ENCODE assay signal across 1 cellular context in the genomic region with DNA sequence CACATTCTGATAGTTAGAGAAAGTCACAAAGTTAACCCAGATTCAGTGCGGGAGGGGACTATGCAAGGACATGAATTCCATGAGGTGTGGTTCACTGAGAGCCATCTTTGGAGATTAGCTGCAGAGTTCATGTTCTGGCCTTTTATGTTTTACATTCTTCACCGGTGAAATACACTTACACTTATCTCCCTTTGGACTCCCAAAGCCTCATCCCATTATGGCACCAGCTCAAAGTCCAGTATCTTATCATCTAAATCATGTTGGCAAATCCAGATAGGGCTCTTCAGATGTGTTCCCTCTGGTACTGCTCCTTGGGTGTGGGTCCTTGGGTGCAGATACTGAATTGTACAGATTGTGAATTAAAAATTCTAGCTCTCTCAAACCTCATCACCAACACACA.
TF ChIP-seq lines count a peak whose summit lies in the region.

No MANE protein-coding gene starts in this region.

TF ChIP-seq in GM23338, 12 proteins besides CTCF, POLR2A, EP300 and RAD21 (continued from another document):
- no peak for TF ChIP-seq ZNF462 (CRISPR knock-in tag; IDR thresholded peaks at IDR 0.05)
- TF ChIP-seq NANOG (IDR thresholded peaks at IDR 0.05; ENCODE audit: borderline replicate concordance) = no peak
- TF ChIP-seq ZNF331 (CRISPR knock-in tag; IDR thresholded peaks at IDR 0.05; ENCODE audit: low read depth) = no peak
- TF ChIP-seq ZNF114 (CRISPR knock-in tag; IDR thresholded peaks at IDR 0.05) = no peak
- TF ChIP-seq JUNB (IDR thresholded peaks at IDR 0.05; ENCODE audit: unreplicated experiment) = no peak
- TF ChIP-seq EZH2phosphoT487 (IDR thresholded peaks at IDR 0.05; ENCODE audit: unreplicated experiment) = no peak
- no peak for TF ChIP-seq ETS1 (IDR thresholded peaks at IDR 0.05)
- TF ChIP-seq POLR2AphosphoS5 (IDR thresholded peaks at IDR 0.05; ENCODE audit: low read depth) = no peak
- no peak for TF ChIP-seq EZH2 (IDR thresholded peaks at IDR 0.05; ENCODE audit: low read depth, unreplicated experiment)
